ENCODE assay signal across 19 cellular contexts in the genomic region with DNA sequence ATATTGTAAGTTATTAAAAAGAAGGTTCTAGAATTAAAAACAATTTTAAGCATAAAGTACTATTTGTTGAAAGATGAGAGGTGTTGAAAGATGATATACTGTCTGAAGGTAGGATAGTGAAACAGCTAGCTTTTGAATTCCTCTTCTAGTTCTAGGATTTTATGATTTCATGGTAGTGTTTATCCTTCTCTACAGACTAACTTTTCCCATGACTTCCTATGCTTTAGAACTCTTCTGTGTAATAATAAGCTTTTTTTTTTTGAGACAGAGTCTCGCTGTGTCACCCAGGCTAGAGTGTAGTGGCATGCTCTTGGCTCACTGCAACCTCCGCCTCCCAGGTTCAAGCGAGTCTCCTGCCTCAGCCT.
"Had no signal": no experiment of that assay in that cellular context is flagged by ENCODE, and none has a peak within 500 bp of the region (broad histone marks: within the 10 kb centered on the region; RNA-seq: fewer than 3 reads in every experiment).

No MANE protein-coding gene starts in this region.

- H3K4me1 ChIP-seq: colonic mucosa, prostate gland, suprapubic skin, upper lobe of left lung had no signal

- H3K27ac ChIP-seq: colonic mucosa, esophagus muscularis mucosa, hepatocyte, left ventricle myocardium inferior, prostate gland, suprapubic skin, upper lobe of left lung, WERI-Rb-1 had no signal

- H3K27ac Mint-ChIP-seq: activated naive CD4-positive, alpha-beta T cell treated with anti-CD3 and anti-CD28 coated beads, Interleukin-2, amount 10 ng/mL, durations not matched to agents 7 days and 5 days; activated T-helper 17 cell treated with anti-CD3 and anti-CD28 coated beads, Interleukin-2, amount 50 U/mL, for 72 hours; natural killer cell treated with Interleukin-12 subunit alpha and Interleukin-12 subunit beta and Interleukin-15 and Interleukin-18, amount 100 ng/mL, for 72 hours; stimulated activated naive CD8-positive, alpha-beta T cell treated with anti-CD3 and anti-CD28 coated beads, Interleukin-15, Interleukin-2, amounts not matched to agents 100 ng/mL and 50 ng/mL, for 24 hours; T-helper 17 cell had no signal

- H3K4me3 ChIP-seq: colonic mucosa, esophagus muscularis mucosa, hepatocyte, left ventricle myocardium inferior, prostate gland, smooth muscle cell, suprapubic skin, upper lobe of left lung had no signal

- H3K4me1 Mint-ChIP-seq: activated naive CD4-positive, alpha-beta T cell treated with anti-CD3 and anti-CD28 coated beads, Interleukin-2, amount 10 ng/mL, durations not matched to agents 7 days and 5 days; activated T-helper 17 cell treated with anti-CD3 and anti-CD28 coated beads, Interleukin-2, amount 50 U/mL, for 72 hours; T-helper 17 cell had no signal

- H3K27me3 Mint-ChIP-seq: activated naive CD4-positive, alpha-beta T cell treated with anti-CD3 and anti-CD28 coated beads, Interleukin-2, amount 10 ng/mL, durations not matched to agents 7 days and 5 days; activated T-helper 17 cell treated with anti-CD3 and anti-CD28 coated beads, Interleukin-2, amount 50 U/mL, for 72 hours; natural killer cell treated with Interleukin-12 subunit alpha and Interleukin-12 subunit beta and Interleukin-15 and Interleukin-18, amount 100 ng/mL, for 72 hours; stimulated activated naive CD8-positive, alpha-beta T cell treated with anti-CD3 and anti-CD28 coated beads, Interleukin-15, Interleukin-2, amounts not matched to agents 100 ng/mL and 50 ng/mL, for 24 hours; T-helper 17 cell had no signal

- H3K9me3 Mint-ChIP-seq: activated naive CD4-positive, alpha-beta T cell treated with anti-CD3 and anti-CD28 coated beads, Interleukin-2, amount 10 ng/mL, durations not matched to agents 7 days and 5 days; activated T-helper 17 cell treated with anti-CD3 and anti-CD28 coated beads, Interleukin-2, amount 50 U/mL, for 72 hours; natural killer cell treated with Interleukin-12 subunit alpha and Interleukin-12 subunit beta and Interleukin-15 and Interleukin-18, amount 100 ng/mL, for 72 hours; stimulated activated naive CD8-positive, alpha-beta T cell treated with anti-CD3 and anti-CD28 coated beads, Interleukin-15, Interleukin-2, amounts not matched to agents 100 ng/mL and 50 ng/mL, for 24 hours had no signal

- H3K4me2 ChIP-seq: hepatocyte, smooth muscle cell had no signal

- H3K4me3 Mint-ChIP-seq: activated naive CD4-positive, alpha-beta T cell treated with anti-CD3 and anti-CD28 coated beads, Interleukin-2, amount 10 ng/mL, durations not matched to agents 7 days and 5 days; activated T-helper 17 cell treated with anti-CD3 and anti-CD28 coated beads, Interleukin-2, amount 50 U/mL, for 72 hours; natural killer cell treated with Interleukin-12 subunit alpha and Interleukin-12 subunit beta and Interleukin-15 and Interleukin-18, amount 100 ng/mL, for 72 hours; stimulated activated naive CD8-positive, alpha-beta T cell treated with anti-CD3 and anti-CD28 coated beads, Interleukin-15, Interleukin-2, amounts not matched to agents 100 ng/mL and 50 ng/mL, for 24 hours; T-helper 17 cell had no signal

- H3K9me3 ChIP-seq: colonic mucosa, esophagus muscularis mucosa, left ventricle myocardium inferior, prostate gland, suprapubic skin, upper lobe of left lung had no signal

- ATAC-seq: activated T-helper 17 cell treated with anti-CD3 and anti-CD28 coated beads, Interleukin-2, amount 50 U/mL, for 72 hours; natural killer cell treated with Interleukin-12 subunit alpha and Interleukin-12 subunit beta and Interleukin-15 and Interleukin-18, amount 100 ng/mL, for 72 hours; right cardiac atrium; T-helper 17 cell had no signal

- DNase-seq: activated CD4-positive, alpha-beta T cell treated with anti-CD3 and anti-CD28 coated beads, Interleukin-2, amount 50 U/mL, for 48 hours; activated naive CD4-positive, alpha-beta T cell treated with anti-CD3 and anti-CD28 coated beads, Interleukin-2, amount 10 ng/mL, durations not matched to agents 7 days and 5 days; colonic mucosa; kidney; left ventricle myocardium inferior; mesenchymal stem cell; nucleus accumbens; right cardiac atrium; T-helper 17 cell; upper lobe of left lung; WERI-Rb-1 had no signal

- FAIRE-seq: kidney had no signal
